ENCODE assay signal across 1 cellular context in genomic region chr15:52288986-52289385, GRCh38.
TF ChIP-seq lines count a peak whose summit lies in the region.

No MANE protein-coding gene starts in this region.

TF ChIP-seq in H1, 55 proteins besides CTCF, POLR2A, EP300 and RAD21:
- TF ChIP-seq BRCA1 (IDR thresholded peaks at IDR 0.05; ENCODE audit: low read depth, low read length) (no peak), NRF1 (IDR thresholded peaks at IDR 0.05; ENCODE audit: low read depth, low read length) (no peak)
